In the genomic region with DNA sequence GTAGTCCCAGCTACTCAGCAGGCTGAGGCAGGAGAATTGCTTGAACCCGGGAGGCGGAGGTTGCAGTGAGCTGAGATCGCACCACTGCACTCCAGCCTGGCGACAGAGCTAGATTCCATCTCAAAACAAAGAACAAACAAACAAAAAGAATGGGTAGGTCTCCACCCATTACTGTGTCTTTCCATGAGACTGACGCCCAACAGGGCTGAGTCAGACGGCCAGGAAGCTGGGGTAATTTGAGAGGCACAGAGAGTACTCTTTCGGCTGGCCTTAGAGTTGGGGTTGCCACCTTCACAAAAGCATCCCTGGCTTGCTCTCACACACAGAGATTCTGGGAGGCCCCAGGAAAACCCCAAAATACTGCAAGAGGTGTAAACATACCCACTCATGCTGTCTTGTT, we compare ENCODE assay signal across 16 cellular contexts.
A peak's percentile ranks its signal among the peaks of the same experiment; 100 is the strongest.
DNase-seq lines count a peak whose midpoint lies in the region; ATAC-seq, FAIRE-seq and TF ChIP-seq lines count a peak whose summit lies in the region.
"Had no signal": no experiment of that assay in that cellular context is flagged by ENCODE, and none has a peak within 500 bp of the region (broad histone marks: within the 10 kb centered on the region; RNA-seq: fewer than 3 reads in every experiment).

No MANE protein-coding gene starts in this region.

- H3K4me3 Mint-ChIP-seq in astrocyte (ENCODE audit: unreplicated experiment), result no peak overlapping the region
- H3K4me3 Mint-ChIP-seq in activated CD4-positive, alpha-beta memory T cell treated with anti-CD3 and anti-CD28 coated beads for 36 hours, result no peak overlapping the region
- H3K4me3 Mint-ChIP-seq: CD4-positive, alpha-beta memory T cell; stimulated activated naive CD8-positive, alpha-beta T cell treated with anti-CD3 and anti-CD28 coated beads, Interleukin-15, amount 100 ng/mL, for 72 hours had no signal

- peaks cover 1% of the 10 kb centered on the region for H3K4me1 ChIP-seq in astrocyte (ENCODE audit: insufficient read depth, low read length)
- H3K4me1 ChIP-seq: right atrium auricular region had no signal

- POLR2A ChIA-PET in activated CD4-positive, alpha-beta memory T cell treated with anti-CD3 and anti-CD28 coated beads for 36 hours (lab: Charles Lee), result no interaction called here

- no peaks in the 10 kb centered on the region for H3K9me3 ChIP-seq in astrocyte (ENCODE audit: insufficient read depth, low read depth, low read length)
- H3K9me3 ChIP-seq: right atrium auricular region had no signal

- H3K36me3 Mint-ChIP-seq in astrocyte (ENCODE audit: low read depth, unreplicated experiment), result peaks cover 1% of the 10 kb centered on the region
- H3K36me3 Mint-ChIP-seq in activated CD4-positive, alpha-beta memory T cell treated with anti-CD3 and anti-CD28 coated beads for 36 hours, result no peaks in the 10 kb centered on the region

- FAIRE-seq in astrocyte (lab: Jason Lieb, UNC), result no peak
- FAIRE-seq: keratinocyte had no signal

- H3K79me2 ChIP-seq in astrocyte (ENCODE audit: insufficient read depth, low read length), result no peaks in the 10 kb centered on the region

- H3K27me3 ChIP-seq in astrocyte (ENCODE audit: insufficient read depth, low read length), result no peaks in the 10 kb centered on the region
- H3K27me3 ChIP-seq: right atrium auricular region had no signal

- peak overlapping the region; percentile 55 for H3K27ac Mint-ChIP-seq in astrocyte (ENCODE audit: unreplicated experiment)
- no peak overlapping the region for H3K27ac Mint-ChIP-seq in activated CD4-positive, alpha-beta memory T cell treated with anti-CD3 and anti-CD28 coated beads for 36 hours
- H3K27ac Mint-ChIP-seq: CD4-positive, alpha-beta memory T cell had no signal

- H3K27me3 Mint-ChIP-seq in astrocyte (ENCODE audit: low read depth, unreplicated experiment), result no peaks in the 10 kb centered on the region
- peaks cover 2% of the 10 kb centered on the region for H3K27me3 Mint-ChIP-seq in activated CD4-positive, alpha-beta memory T cell treated with anti-CD3 and anti-CD28 coated beads for 36 hours
- H3K27me3 Mint-ChIP-seq: stimulated activated naive CD8-positive, alpha-beta T cell treated with anti-CD3 and anti-CD28 coated beads, Interleukin-15, amount 100 ng/mL, for 72 hours had no signal

- DNase-seq in DMS53 treated with DMSO at 0.1 percent for 48 hours (lab: John Stamatoyannopoulos, UW; ENCODE audit: unreplicated experiment) (peak; percentile 1), HT1080 (ENCODE audit: low read depth) (peak; percentile 55), astrocyte (ENCODE audit: low read depth) (no peak), myocyte (ENCODE audit: low read depth) (peak; percentile 61), NCI-H1048 (lab: John Stamatoyannopoulos, UW) (no peak)
- no peak for DNase-seq in activated CD4-positive, alpha-beta memory T cell treated with anti-CD3 and anti-CD28 coated beads for 36 hours
- DNase-seq: activated CD8-positive, alpha-beta memory T cell treated with anti-CD3 and anti-CD28 coated beads, Interleukin-2, amount 50 U/mL, for 48 hours; CD4-positive, alpha-beta memory T cell; IMR-90; NCI-H1417; NCI-H82; stimulated activated naive CD8-positive, alpha-beta T cell treated with anti-CD3 and anti-CD28 coated beads, Interleukin-15, amount 100 ng/mL, for 72 hours had no signal

- CTCF ChIA-PET in activated CD4-positive, alpha-beta memory T cell treated with anti-CD3 and anti-CD28 coated beads for 36 hours (lab: Charles Lee), result no interaction called here

- intact Hi-C loops in activated CD4-positive, alpha-beta memory T cell treated with anti-CD3 and anti-CD28 coated beads for 36 hours (cut with micrococcal nuclease), result no loop called here

- H3K4me3 ChIP-seq in astrocyte (ENCODE audit: insufficient read depth, low read depth, low read length), result no peak overlapping the region
- H3K4me3 ChIP-seq: right atrium auricular region had no signal

- H2AFZ ChIP-seq in astrocyte (ENCODE audit: low read depth, low read length), result no peak overlapping the region

- no peak for ATAC-seq in HG02884 (IDR thresholded peaks at IDR 0.05; ENCODE audit: unreplicated experiment)
- ATAC-seq: stimulated activated naive CD8-positive, alpha-beta T cell treated with anti-CD3 and anti-CD28 coated beads, Interleukin-15, amount 100 ng/mL, for 72 hours had no signal

- TF ChIP-seq CTCF in astrocyte (IDR thresholded peaks at IDR 0.05; ENCODE audit: insufficient read depth, low read depth, low read length), result no peak

- no peak overlapping the region for H3K4me2 ChIP-seq in astrocyte (ENCODE audit: low read length)

- H4K20me1 ChIP-seq in astrocyte (ENCODE audit: insufficient read depth, low read length), result no peaks in the 10 kb centered on the region

- H3K36me3 ChIP-seq in astrocyte (ENCODE audit: insufficient read depth, low read length), result no peaks in the 10 kb centered on the region
- H3K36me3 ChIP-seq: right atrium auricular region had no signal

- H3K9me3 Mint-ChIP-seq in astrocyte (ENCODE audit: unreplicated experiment), result peaks cover 7% of the 10 kb centered on the region
- H3K9me3 Mint-ChIP-seq in activated CD4-positive, alpha-beta memory T cell treated with anti-CD3 and anti-CD28 coated beads for 36 hours, result peaks cover 6% of the 10 kb centered on the region

- no peaks in the 10 kb centered on the region for H3K4me1 Mint-ChIP-seq in astrocyte (ENCODE audit: low read depth, unreplicated experiment)
- no peaks in the 10 kb centered on the region for H3K4me1 Mint-ChIP-seq in activated CD4-positive, alpha-beta memory T cell treated with anti-CD3 and anti-CD28 coated beads for 36 hours (ENCODE audit: low read depth)
- H3K4me1 Mint-ChIP-seq: CD4-positive, alpha-beta memory T cell had no signal

- no peak overlapping the region for H3K9ac ChIP-seq in astrocyte (ENCODE audit: low read length)

- no peak overlapping the region for H3K27ac ChIP-seq in astrocyte (ENCODE audit: low read depth, low read length)
- H3K27ac ChIP-seq: right atrium auricular region, VCaP had no signal

Comparison
In these comparisons a context has a peak if more than half of its experiments do, and no peak if none do; other contexts are left out.
1. DNase-seq: peak in DMS53 treated with DMSO at 0.1 percent for 48 hours (single experiment), HT1080 (single experiment) and myocyte (single experiment); none in astrocyte (single experiment), activated CD4-positive, alpha-beta memory T cell treated with anti-CD3 and anti-CD28 coated beads for 36 hours (single experiment) and NCI-H1048 (single experiment).